29 cellular contexts compared by ENCODE assay signal in the genomic region with DNA sequence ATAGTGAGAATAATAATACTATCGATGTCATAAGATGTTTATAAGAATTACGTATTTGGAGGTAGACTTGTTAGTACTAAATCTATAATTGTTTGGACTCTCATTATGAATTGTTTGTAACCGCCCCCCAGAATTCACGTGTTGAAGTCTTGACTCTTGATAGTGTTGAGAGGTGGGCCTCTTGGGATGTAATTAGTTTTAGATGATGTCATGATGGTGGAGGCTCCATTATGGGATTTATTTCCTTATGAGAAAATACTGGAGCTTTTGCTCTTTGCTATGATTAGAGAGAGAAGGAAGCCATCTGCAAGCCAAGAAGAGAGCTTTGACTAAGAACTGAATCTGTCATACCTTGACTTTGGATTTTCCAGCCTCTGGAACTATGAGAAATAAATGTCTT.
"Had no signal": no experiment of that assay in that cellular context is flagged by ENCODE, and none has a peak within 500 bp of the region (broad histone marks: within the 10 kb centered on the region; RNA-seq: fewer than 3 reads in every experiment).

No MANE protein-coding gene starts in this region.

- H3K27ac Mint-ChIP-seq: natural killer cell; nephron; neural progenitor cell; progenitor cell of endocrine pancreas; stimulated activated effector memory CD8-positive, alpha-beta T cell treated with anti-CD3 and anti-CD28 coated beads, Interleukin-12 subunit alpha, Interleukin-12 subunit beta, amount 100 ng/mL, for 72 hours; stimulated activated naive B cell treated with anti-CD40 and anti-IgM and Interleukin-4, amounts not matched to agents 10 μg/mL and 1 μg/mL and 100 μg/mL, for 72 hours; stimulated activated naive CD8-positive, alpha-beta T cell treated with anti-CD3 and anti-CD28 coated beads, Interleukin-15, Interleukin-2, amounts not matched to agents 100 ng/mL and 50 ng/mL, for 24 hours had no signal

- DNase-seq: natural killer cell; occipital lobe; ovary; posterior cingulate gyrus; psoas muscle; right cardiac atrium; spleen; stimulated activated CD4-positive, alpha-beta T cell treated with anti-CD3 and anti-CD28 coated beads, Interleukin-12 subunit alpha, Interleukin-12 subunit beta, amount 100 ng/mL, for 4 hours; stimulated activated CD4-positive, alpha-beta T cell treated with anti-CD3 and anti-CD28 coated beads, Interleukin-1b, Interleukin-23, amount 100 ng/mL, for 48 hours; stimulated activated CD4-positive, alpha-beta T cell treated with anti-CD3 and anti-CD28 coated beads, Interleukin-4, amount 100 ng/mL, for 24 hours; stimulated activated naive B cell treated with anti-CD40 and anti-IgM and Interleukin-4, amounts not matched to agents 10 μg/mL and 1 μg/mL and 100 μg/mL, for 72 hours; stimulated activated naive CD4-positive, alpha-beta T cell treated with Interleukin-2 at 50 U/mL for 16 hours; stomach; thyroid gland; trophoblast cell; upper lobe of left lung had no signal

- H3K27me3 Mint-ChIP-seq: progenitor cell of endocrine pancreas; stimulated activated naive B cell treated with anti-CD40 and anti-IgM and Interleukin-4, amounts not matched to agents 10 μg/mL and 1 μg/mL and 100 μg/mL, for 72 hours; stimulated activated naive CD8-positive, alpha-beta T cell treated with anti-CD3 and anti-CD28 coated beads, Interleukin-15, Interleukin-2, amounts not matched to agents 100 ng/mL and 50 ng/mL, for 24 hours had no signal

- H3K27me3 ChIP-seq: neural progenitor cell, ovary, spleen, stomach, thyroid gland, tibial nerve, upper lobe of left lung, vagina had no signal

- H3K4me3 ChIP-seq: neural progenitor cell, ovary, psoas muscle, skin epidermis, smooth muscle cell, spleen, stomach, thoracic aorta, thyroid gland, tibial nerve, upper lobe of left lung, vagina had no signal

- H3K4me1 ChIP-seq: neural progenitor cell, parathyroid adenoma, psoas muscle, spleen, stomach, thyroid gland, tibial nerve, upper lobe of left lung, vagina had no signal

- H3K36me3 ChIP-seq: neural progenitor cell, ovary, spleen, stomach, thoracic aorta, thyroid gland, tibial nerve, upper lobe of left lung, vagina had no signal

- ATAC-seq: natural killer cell; psoas muscle; right cardiac atrium; sciatic nerve; stimulated activated effector memory CD8-positive, alpha-beta T cell treated with anti-CD3 and anti-CD28 coated beads, Interleukin-12 subunit alpha, Interleukin-12 subunit beta, amount 100 ng/mL, for 72 hours; stimulated activated naive B cell treated with anti-CD40 and anti-IgM and Interleukin-4, amounts not matched to agents 10 μg/mL and 1 μg/mL and 100 μg/mL, for 72 hours had no signal

- H3K27ac ChIP-seq: neural progenitor cell, ovary, parathyroid adenoma, psoas muscle, skin epidermis, spleen, stomach, thoracic aorta, thyroid gland, tibial nerve, upper lobe of left lung, vagina had no signal

- H3K36me3 Mint-ChIP-seq: neural progenitor cell; stimulated activated effector memory CD8-positive, alpha-beta T cell treated with anti-CD3 and anti-CD28 coated beads, Interleukin-12 subunit alpha, Interleukin-12 subunit beta, amount 100 ng/mL, for 72 hours; stimulated activated naive B cell treated with anti-CD40 and anti-IgM and Interleukin-4, amounts not matched to agents 10 μg/mL and 1 μg/mL and 100 μg/mL, for 72 hours had no signal

- H3K4me1 Mint-ChIP-seq: natural killer cell; nephron; neural progenitor cell; stimulated activated effector memory CD8-positive, alpha-beta T cell treated with anti-CD3 and anti-CD28 coated beads, Interleukin-12 subunit alpha, Interleukin-12 subunit beta, amount 100 ng/mL, for 72 hours; stimulated activated naive B cell treated with anti-CD40 and anti-IgM and Interleukin-4, amounts not matched to agents 10 μg/mL and 1 μg/mL and 100 μg/mL, for 72 hours had no signal

- H3K9me3 Mint-ChIP-seq: neural progenitor cell had no signal

- H3K4me3 Mint-ChIP-seq: natural killer cell; nephron; neural progenitor cell; stimulated activated effector memory CD8-positive, alpha-beta T cell treated with anti-CD3 and anti-CD28 coated beads, Interleukin-12 subunit alpha, Interleukin-12 subunit beta, amount 100 ng/mL, for 72 hours; stimulated activated naive B cell treated with anti-CD40 and anti-IgM and Interleukin-4, amounts not matched to agents 10 μg/mL and 1 μg/mL and 100 μg/mL, for 72 hours; stimulated activated naive CD8-positive, alpha-beta T cell treated with anti-CD3 and anti-CD28 coated beads, Interleukin-15, Interleukin-2, amounts not matched to agents 100 ng/mL and 50 ng/mL, for 24 hours had no signal

- FAIRE-seq: urothelium cell line had no signal

- H3K9me3 ChIP-seq: ovary, psoas muscle, thoracic aorta, thyroid gland, tibial nerve, vagina had no signal

- H2AFZ ChIP-seq: neural progenitor cell, parathyroid adenoma had no signal

- H3K79me2 ChIP-seq: parathyroid adenoma had no signal

- H3K9ac ChIP-seq: neural progenitor cell, parathyroid adenoma had no signal

- H3K4me2 ChIP-seq: neural progenitor cell, smooth muscle cell had no signal
